In the genomic region with DNA sequence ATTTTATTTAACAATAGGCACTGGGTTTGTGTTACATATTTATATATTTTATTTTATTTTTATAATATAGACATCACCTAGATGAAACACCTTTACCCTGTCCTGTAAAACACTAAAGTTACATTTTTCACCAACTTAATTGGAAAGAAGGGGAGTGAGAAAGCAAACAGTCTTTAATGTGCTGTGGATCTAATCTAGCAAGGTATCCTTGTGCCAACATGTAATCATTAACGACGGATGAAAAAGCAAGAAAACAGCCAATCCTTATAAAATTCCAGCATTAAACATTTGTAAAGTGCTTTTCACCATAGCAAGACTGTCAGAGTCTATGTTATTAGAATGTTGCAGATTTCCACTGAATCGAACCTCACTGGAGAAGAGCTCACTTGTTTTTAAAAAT, we compare ENCODE assay signal across 34 cellular contexts.
"Had no signal": no experiment of that assay in that cellular context is flagged by ENCODE, and none has a peak within 500 bp of the region (broad histone marks: within the 10 kb centered on the region; RNA-seq: fewer than 3 reads in every experiment).

No MANE protein-coding gene starts in this region.

- H3K36me3 ChIP-seq: MG63 had no signal

- H3K9me3 ChIP-seq: MG63 had no signal

- H3K4me3 ChIP-seq: MG63 had no signal

- DNase-seq: Karpas-422, Kasumi-1, MG63, MM.1S, MV-4-11, NCI-H1048, NCI-H1092, NCI-H1092 treated with DMSO at 0.1 percent for 48 hours, NCI-H1105, NCI-H1105 treated with DMSO at 0.1 percent for 48 hours, NCI-H1417, NCI-H1417 treated with DMSO at 0.1 percent for 48 hours, NCI-H1436, NCI-H1436 treated with DMSO at 0.1 percent for 48 hours, NCI-H146, NCI-H1694, NCI-H1694 treated with DMSO at 0.1 percent for 48 hours, NCI-H187, NCI-H187 treated with DMSO at 0.1 percent for 48 hours, NCI-H1930, NCI-H2029, NCI-H2029 treated with DMSO at 0.1 percent for 48 hours, NCI-H2081, NCI-H2081 treated with DMSO at 0.1 percent for 48 hours, NCI-H2107, NCI-H2171, NCI-H2171 treated with DMSO at 0.1 percent for 48 hours, NCI-H2227 treated with DMSO at 0.1 percent for 48 hours, NCI-H226, NCI-H345, NCI-H446, NCI-H446 treated with DMSO at 0.1 percent for 48 hours, NCI-H510A, NCI-H510A treated with DMSO at 0.1 percent for 48 hours had no signal

- H3K27me3 ChIP-seq: MG63 had no signal
